Comparison of ENCODE assay signal across 27 cellular contexts in the genomic region with DNA sequence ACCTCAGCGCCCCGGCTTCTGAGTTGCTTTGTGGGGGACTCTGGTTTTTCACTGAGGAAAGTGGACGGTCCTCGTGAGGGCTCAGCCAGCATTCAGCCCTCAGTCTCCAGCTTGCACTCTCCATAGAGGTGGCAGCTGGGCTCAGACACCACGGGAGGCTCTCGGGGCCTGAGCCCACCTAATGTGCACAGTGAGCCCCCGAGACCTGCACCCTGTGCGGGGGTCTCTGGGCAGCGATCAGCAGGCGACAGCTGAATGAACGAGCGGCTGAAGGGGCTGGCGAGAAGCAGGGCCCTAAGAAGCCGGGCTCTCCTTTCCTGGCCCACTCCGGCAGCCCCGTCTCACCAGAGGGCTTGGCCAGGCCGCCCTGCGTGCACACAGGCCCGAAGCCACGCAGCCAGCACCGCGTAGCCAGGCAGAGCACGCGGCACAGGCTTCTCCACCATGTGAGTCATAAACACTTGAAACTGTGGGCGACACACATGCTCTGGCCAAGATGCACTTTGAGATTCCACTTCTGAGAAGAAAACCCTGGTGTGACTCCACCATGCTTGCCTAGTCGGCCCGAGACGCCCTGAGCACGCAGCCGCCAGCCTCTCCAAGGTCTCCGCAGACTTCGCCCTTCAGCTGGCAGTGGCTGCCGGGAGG. TPM values are rescaled to one million over a fixed set of nuclear protein-coding genes. Genes with fewer than 3 reads are reported as not detected.
A peak's percentile ranks its signal among the peaks of the same experiment; 100 is the strongest.
DNase-seq lines count a peak whose midpoint lies in the region; ATAC-seq and TF ChIP-seq lines count a peak whose summit lies in the region.
"Had no signal": no experiment of that assay in that cellular context is flagged by ENCODE, and none has a peak within 500 bp of the region (broad histone marks: within the 10 kb centered on the region; RNA-seq: fewer than 3 reads in every experiment).

No MANE protein-coding gene starts in this region.

- POLR2A ChIA-PET in WTC11 (lab: Charles Lee): no interaction called here

- peaks cover 5% of the 10 kb centered on the region for H3K4me1 Mint-ChIP-seq in WTC11
- peaks cover 0 to 6% of the 10 kb centered on the region in 2 donors for H3K4me1 Mint-ChIP-seq in effector memory CD8-positive, alpha-beta T cell (ENCODE audit: low read depth in 2 of 2)
- H3K4me1 Mint-ChIP-seq: activated CD4-positive, alpha-beta memory T cell treated with anti-CD3 and anti-CD28 coated beads, Interleukin-2, amount 10 ng/mL, durations not matched to agents 7 days and 5 days; activated naive CD8-positive, alpha-beta T cell treated with anti-CD3 and anti-CD28 coated beads, Interleukin-2, amount 50 U/mL, for 24 hours had no signal

- H3K4me1 ChIP-seq in heart left ventricle: peaks cover 0 to 17% (median 7%) of the 10 kb centered on the region in 12 donors
- peaks cover 4% of the 10 kb centered on the region for H3K4me1 ChIP-seq in mesodermal cell (ENCODE audit: control insufficient read depth, insufficient read depth, low read length, poor library complexity, severe bottlenecking)
- H3K4me1 ChIP-seq: right lobe of liver had no signal

- TF ChIP-seq CTCF in WTC11 (IDR thresholded peaks at IDR 0.05) (no peak), heart left ventricle (IDR thresholded peaks at IDR 0.05) (no peak)

- H3K9me3 ChIP-seq in heart left ventricle (no peaks in the 10 kb centered on the region), mesodermal cell (ENCODE audit: control insufficient read depth, low read length) (no peaks in the 10 kb centered on the region)
- H3K9me3 ChIP-seq: MG63, ovary, right lobe of liver had no signal

- peak; percentile 23 for DNase-seq in EH (ENCODE audit: low read depth)
- DNase-seq in WTC11 (ENCODE audit: low spot score): no peak
- peak in 2 of 5 donors; percentile 22 to 46 for DNase-seq in heart left ventricle
- DNase-seq in KG1 (lab: John Stamatoyannopoulos, UW): no peak
- DNase-seq in effector memory CD8-positive, alpha-beta T cell: no peak
- no peak for DNase-seq in NCI-H187 treated with DMSO at 0.1 percent for 48 hours (lab: John Stamatoyannopoulos, UW)
- DNase-seq: activated CD4-positive, alpha-beta memory T cell treated with anti-CD3 and anti-CD28 coated beads, Interleukin-2, amount 10 ng/mL, durations not matched to agents 7 days and 5 days; activated CD4-positive, CD25-positive, alpha-beta regulatory T cell; activated gamma-delta T cell; activated naive CD8-positive, alpha-beta T cell treated with anti-CD3 and anti-CD28 coated beads, Interleukin-2, amount 50 U/mL, for 24 hours; activated T-cell treated with anti-CD3 and anti-CD28 coated beads for 4 hours; brain microvascular endothelial cell; MG63; NCI-H1417 treated with DMSO at 0.1 percent for 48 hours; NCI-H526; ovary; stimulated activated CD8-positive, alpha-beta memory T cell treated with anti-CD3 and anti-CD28 coated beads, Interleukin-4, amount 100 ng/mL, for 48 hours; T1000 had no signal

- WGBS in heart left ventricle, 4 donors: 87 to 89% (median 88%) methylated on average over 24 to 33 of the region's 33 CpGs
- WGBS in mesodermal cell (ENCODE audit: insufficient coverage in 2 of 2), 2 experiments: 91% methylated on average over 29 to 32 of the region's 33 CpGs

- intact Hi-C loops in heart left ventricle (cut with DNase I): no loop called here

- H3K27me3 ChIP-seq in heart left ventricle: no peaks in the 10 kb centered on the region
- H3K27me3 ChIP-seq: brain microvascular endothelial cell, hepatocyte, MG63, ovary, right lobe of liver had no signal

- H3K36me3 ChIP-seq in heart left ventricle: peaks cover 0 to 90% (median 73%) of the 10 kb centered on the region in 9 donors
- peaks cover 58% of the 10 kb centered on the region for H3K36me3 ChIP-seq in mesodermal cell (ENCODE audit: control insufficient read depth, insufficient read depth, low read length)
- H3K36me3 ChIP-seq: ovary had no signal

- CTCF ChIA-PET in WTC11 (lab: Charles Lee): no interaction called here

- H3K27ac ChIP-seq in heart left ventricle (peak overlapping the region in 8 of 12 donors; percentile 20 to 54 (median 38)), mesodermal cell (ENCODE audit: low read depth, low read length, severe bottlenecking) (peak overlapping the region; percentile 78)
- H3K27ac ChIP-seq: brain microvascular endothelial cell, hepatocyte, ovary, right lobe of liver, RWPE1 had no signal

- ATAC-seq in WTC11: no peak
- no peak for ATAC-seq in heart left ventricle
- no peak for ATAC-seq in effector memory CD8-positive, alpha-beta T cell (replicated peaks)
- no peak for ATAC-seq in HG02852 (IDR thresholded peaks at IDR 0.05; ENCODE audit: unreplicated experiment)
- ATAC-seq: activated naive CD8-positive, alpha-beta T cell treated with anti-CD3 and anti-CD28 coated beads, Interleukin-2, amount 50 U/mL, for 24 hours had no signal

- H3K27ac Mint-ChIP-seq in WTC11: peak overlapping the region; percentile 53; the same call in 1 of the 2 replicates
- H3K27ac Mint-ChIP-seq in effector memory CD8-positive, alpha-beta T cell: no peak overlapping the region
- H3K27ac Mint-ChIP-seq: activated CD4-positive, alpha-beta memory T cell treated with anti-CD3 and anti-CD28 coated beads, Interleukin-2, amount 10 ng/mL, durations not matched to agents 7 days and 5 days; activated naive CD8-positive, alpha-beta T cell treated with anti-CD3 and anti-CD28 coated beads, Interleukin-2, amount 50 U/mL, for 24 hours had no signal

- no peak overlapping the region for H3K4me3 Mint-ChIP-seq in WTC11
- no peak overlapping the region for H3K4me3 Mint-ChIP-seq in effector memory CD8-positive, alpha-beta T cell
- H3K4me3 Mint-ChIP-seq: activated CD4-positive, alpha-beta memory T cell treated with anti-CD3 and anti-CD28 coated beads, Interleukin-2, amount 10 ng/mL, durations not matched to agents 7 days and 5 days; activated naive CD8-positive, alpha-beta T cell treated with anti-CD3 and anti-CD28 coated beads, Interleukin-2, amount 50 U/mL, for 24 hours had no signal

- no peak for TF ChIP-seq POLR2A in heart left ventricle (IDR thresholded peaks at IDR 0.05)

- no peak overlapping the region for H3K4me3 ChIP-seq in heart left ventricle
- H3K4me3 ChIP-seq in mesodermal cell (ENCODE audit: extremely low read depth, insufficient read depth, low read length, poor library complexity, severe bottlenecking): no peak overlapping the region
- H3K4me3 ChIP-seq: hepatocyte, MG63, ovary, right lobe of liver had no signal

- peaks cover 17% of the 10 kb centered on the region for H3K36me3 Mint-ChIP-seq in WTC11
- peaks cover 36% of the 10 kb centered on the region for H3K36me3 Mint-ChIP-seq in effector memory CD8-positive, alpha-beta T cell (ENCODE audit: insufficient read depth)

- no peaks in the 10 kb centered on the region for H3K9me3 Mint-ChIP-seq in WTC11
- no peaks in the 10 kb centered on the region for H3K9me3 Mint-ChIP-seq in effector memory CD8-positive, alpha-beta T cell
- H3K9me3 Mint-ChIP-seq: activated CD4-positive, alpha-beta memory T cell treated with anti-CD3 and anti-CD28 coated beads, Interleukin-2, amount 10 ng/mL, durations not matched to agents 7 days and 5 days; activated naive CD8-positive, alpha-beta T cell treated with anti-CD3 and anti-CD28 coated beads, Interleukin-2, amount 50 U/mL, for 24 hours had no signal

- no peaks in the 10 kb centered on the region for H3K27me3 Mint-ChIP-seq in WTC11 (ENCODE audit: low read depth)
- no peaks in the 10 kb centered on the region for H3K27me3 Mint-ChIP-seq in effector memory CD8-positive, alpha-beta T cell
- H3K27me3 Mint-ChIP-seq: activated CD4-positive, alpha-beta memory T cell treated with anti-CD3 and anti-CD28 coated beads, Interleukin-2, amount 10 ng/mL, durations not matched to agents 7 days and 5 days; activated naive CD8-positive, alpha-beta T cell treated with anti-CD3 and anti-CD28 coated beads, Interleukin-2, amount 50 U/mL, for 24 hours had no signal

TF ChIP-seq in WTC11, 78 proteins besides CTCF, POLR2A, EP300 and RAD21:
- TF ChIP-seq, protein P1, sequence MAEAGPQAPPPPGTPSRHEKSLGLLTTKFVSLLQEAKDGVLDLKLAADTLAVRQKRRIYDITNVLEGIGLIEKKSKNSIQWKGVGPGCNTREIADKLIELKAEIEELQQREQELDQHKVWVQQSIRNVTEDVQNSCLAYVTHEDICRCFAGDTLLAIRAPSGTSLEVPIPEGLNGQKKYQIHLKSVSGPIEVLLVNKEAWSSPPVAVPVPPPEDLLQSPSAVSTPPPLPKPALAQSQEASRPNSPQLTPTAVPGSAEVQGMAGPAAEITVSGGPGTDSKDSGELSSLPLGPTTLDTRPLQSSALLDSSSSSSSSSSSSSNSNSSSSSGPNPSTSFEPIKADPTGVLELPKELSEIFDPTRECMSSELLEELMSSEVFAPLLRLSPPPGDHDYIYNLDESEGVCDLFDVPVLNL (CRISPR knock-in tag; IDR thresholded peaks at IDR 0.05; ENCODE audit: borderline replicate concordance, low read depth): no peak
- TF ChIP-seq NFYB (CRISPR knock-in tag; conservative IDR thresholded peaks at IDR 0.05; ENCODE audit: low read depth) (no peak), TEAD1 (CRISPR knock-in tag; IDR thresholded peaks at IDR 0.05) (no peak), CREM (CRISPR knock-in tag; IDR thresholded peaks at IDR 0.05) (no peak)

RNA-seq across cellular contexts. Expression of a gene that starts 28.0 kb away (rescaled TPM):
- total RNA-seq in WTC11 (2021): 25.8 to 32.3 TPM (median 31.6 TPM) in 3 replicates
- 10 to 100 TPM; 36.9 to 57.2 (median 44.9) TPM for total RNA-seq in heart left ventricle
- 10 to 100 TPM; 27.4 to 49.6 TPM for polyA plus RNA-seq in heart left ventricle
- polyA plus RNA-seq in mesodermal cell (2013, experiment 1 of 2): 28.2 TPM
- polyA plus RNA-seq in mesodermal cell (2013, experiment 2 of 2): 16.8 TPM

RNA-seq across cellular contexts. Expression of a gene that starts 58.6 kb away (rescaled TPM):
- total RNA-seq in WTC11 (2021): 0.69 to 1.6 TPM (median 1.6 TPM) in 3 replicates
- not detected for total RNA-seq in heart left ventricle
- under 1 TPM in 1 of 2 donors, not detected in 1; 0.01 TPM for polyA plus RNA-seq in heart left ventricle
- polyA plus RNA-seq in mesodermal cell (2013, experiment 1 of 2): not detected
- polyA plus RNA-seq in mesodermal cell (2013, experiment 2 of 2): not detected
- total RNA-seq: activated CD4-positive, alpha-beta memory T cell treated with anti-CD3 and anti-CD28 coated beads, Interleukin-2, amount 10 ng/mL, durations not matched to agents 7 days and 5 days; endothelial cell of umbilical vein; lung microvascular endothelial cell; myocyte; ureter had no signal
- polyA plus RNA-seq: endothelial cell of umbilical vein had no signal
